In the genomic region with DNA sequence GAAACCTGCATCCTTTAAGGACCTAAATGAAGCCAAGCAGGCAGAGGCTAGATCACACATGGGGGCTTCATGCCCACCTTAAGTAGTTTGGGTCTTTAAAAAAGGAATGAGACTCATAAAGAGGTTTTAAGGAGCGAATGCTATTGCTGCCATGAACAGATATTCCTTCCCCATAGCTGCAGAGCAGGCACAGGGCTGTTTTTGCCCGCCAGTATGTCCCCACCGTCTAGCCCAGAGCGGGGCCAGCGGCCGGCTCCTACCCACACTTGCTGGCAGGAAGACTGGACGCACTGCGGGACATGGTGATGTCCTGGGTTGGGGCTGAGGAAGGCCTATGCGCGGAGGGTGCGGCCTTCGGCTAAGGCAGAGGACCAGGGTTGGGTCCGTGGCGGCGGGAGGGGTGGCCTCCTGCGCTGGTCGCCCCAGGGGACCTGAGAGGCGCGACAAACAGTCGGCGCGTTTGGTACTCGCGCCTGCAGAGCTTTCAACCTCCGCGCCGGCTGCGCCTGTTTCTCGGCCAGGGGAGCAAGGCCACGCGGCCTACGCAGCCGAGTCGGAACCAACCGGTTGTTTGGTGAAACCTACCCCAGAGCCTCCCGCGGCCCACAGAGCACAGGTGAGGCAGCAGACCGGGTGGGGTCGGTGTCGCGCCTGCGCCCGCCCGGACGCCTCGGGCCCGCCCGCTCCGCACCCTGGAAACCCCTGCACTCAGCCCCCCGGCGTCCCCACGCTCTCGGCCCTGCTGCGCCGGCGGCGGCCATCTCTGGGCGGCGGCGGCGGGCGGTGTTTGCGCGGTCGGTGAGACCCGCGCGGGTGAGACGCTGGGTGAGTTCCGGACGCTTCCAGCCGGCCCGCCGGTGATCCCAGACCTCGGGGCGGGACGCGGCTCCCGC, we compare ENCODE assay signal across 8 cellular contexts. TPM values are rescaled to one million over a fixed set of nuclear protein-coding genes. Genes with fewer than 3 reads are reported as not detected.
DNase-seq lines count a peak whose midpoint lies in the region; ATAC-seq, FAIRE-seq and TF ChIP-seq lines count a peak whose summit lies in the region.

TSS of gene FAIM (plus strand) at position 450 of the 893 bp plus-strand sequence. CDS start 10,956 bp downstream, outside the sequence.

- H2AFZ ChIP-seq in Loucy (ENCODE audit: low read length) (peak within 1 kb of the TSS; percentile 95), astrocyte (ENCODE audit: low read depth, low read length) (peak within 1 kb of the TSS; percentile 91), hepatocyte (peak within 1 kb of the TSS; percentile 99)

- H3F3A ChIP-seq in Loucy (ENCODE audit: low read depth), result no peaks in the 10 kb centered on the region

- H3K27me3 ChIP-seq in Loucy (ENCODE audit: insufficient read depth, low read length, poor library complexity, severe bottlenecking) (no peaks in the 10 kb centered on the region), astrocyte (ENCODE audit: insufficient read depth, low read length) (no peaks in the 10 kb centered on the region), hepatocyte (no peaks in the 10 kb centered on the region), aorta (ENCODE audit: control insufficient read depth in 1 of 2, insufficient read depth in 2 of 2, low read length in 1 of 2) (no peaks in the 10 kb centered on the region)

- peaks cover 5% of the 10 kb centered on the region for H3K9me3 Mint-ChIP-seq in astrocyte (ENCODE audit: unreplicated experiment)

- H3K36me3 Mint-ChIP-seq in T-helper 17 cell (ENCODE audit: low read depth) (peaks cover 2% of the 10 kb centered on the region), astrocyte (ENCODE audit: low read depth, unreplicated experiment) (no peaks in the 10 kb centered on the region)

- H3K4me1 Mint-ChIP-seq in T-helper 17 cell (peaks cover 11% of the 10 kb centered on the region), astrocyte (ENCODE audit: low read depth, unreplicated experiment) (peaks cover 5% of the 10 kb centered on the region)

- H3K4me2 ChIP-seq in Loucy (ENCODE audit: low read depth, low read length, poor library complexity, severe bottlenecking) (peak within 1 kb of the TSS; percentile 92), astrocyte (ENCODE audit: low read length) (peak within 1 kb of the TSS; percentile 99), hepatocyte (peak within 1 kb of the TSS; percentile 92)

- peaks cover 45% of the 10 kb centered on the region for H3K79me2 ChIP-seq in Loucy (ENCODE audit: insufficient read depth, low read length)
- peaks cover 7% of the 10 kb centered on the region for H3K79me2 ChIP-seq in astrocyte (ENCODE audit: insufficient read depth, low read length)
- peaks cover 14% of the 10 kb centered on the region for H3K79me2 ChIP-seq in hepatocyte

- H3K27me3 Mint-ChIP-seq in T-helper 17 cell (no peaks in the 10 kb centered on the region), astrocyte (ENCODE audit: low read depth, unreplicated experiment) (no peaks in the 10 kb centered on the region)

- H3K9me2 ChIP-seq in Loucy (replicated peaks; ENCODE audit: low read depth, low read length), result no peaks in the 10 kb centered on the region
- H3K9me2 ChIP-seq in hepatocyte (replicated peaks; ENCODE audit: insufficient read depth), result no peaks in the 10 kb centered on the region

- H3K27ac Mint-ChIP-seq in T-helper 17 cell, result peak within 1 kb of the TSS; percentile 93
- H3K27ac Mint-ChIP-seq in astrocyte (ENCODE audit: unreplicated experiment), result peak within 1 kb of the TSS; percentile 47

- H3K27ac ChIP-seq in astrocyte (ENCODE audit: low read depth, low read length), result peak within 1 kb of the TSS; percentile 77
- H3K27ac ChIP-seq in hepatocyte, result peak within 1 kb of the TSS; percentile 98
- peak within 1 kb of the TSS; percentile 78 to 97 for H3K27ac ChIP-seq in aorta (ENCODE audit: low read depth in 1 of 2, low read length in 2 of 2)

- DNase-seq in GM10266 (ENCODE audit: extremely low spot score), result peak; percentile 70
- peak; percentile 23 for DNase-seq in H4 (ENCODE audit: low spot score)
- peak; percentile 40 to 56 (median 48) for DNase-seq in T-helper 17 cell
- DNase-seq in astrocyte (ENCODE audit: low read depth), result peak; percentile 67
- DNase-seq in hepatocyte (ENCODE audit: low spot score), result peak; percentile 81
- no peak for DNase-seq in retinal pigment epithelial cell (ENCODE audit: low read depth)
- peak; percentile 81 to 90 for DNase-seq in aorta

- intact Hi-C loops in aorta (cut with DNase I), result loop anchor here in 1 of 2 donors (5.0 kb wide), 1 partner anchor 309 kb away; no protein-coding TSS in a partner anchor

- no peaks in the 10 kb centered on the region for H3K9me3 ChIP-seq in Loucy (ENCODE audit: insufficient read depth, low read depth, low read length)
- H3K9me3 ChIP-seq in T-helper 17 cell (ENCODE audit: control insufficient read depth, low read length, poor library complexity, severe bottlenecking), result no peaks in the 10 kb centered on the region
- no peaks in the 10 kb centered on the region for H3K9me3 ChIP-seq in astrocyte (ENCODE audit: insufficient read depth, low read depth, low read length)
- H3K9me3 ChIP-seq in hepatocyte (ENCODE audit: low read depth), result no peaks in the 10 kb centered on the region
- no peaks in the 10 kb centered on the region for H3K9me3 ChIP-seq in aorta (ENCODE audit: control insufficient read depth, low read length)

- peak within 1 kb of the TSS; percentile 86 for H3K4me3 Mint-ChIP-seq in T-helper 17 cell
- H3K4me3 Mint-ChIP-seq in astrocyte (ENCODE audit: unreplicated experiment), result peak within 1 kb of the TSS; percentile 87

- peaks cover 10% of the 10 kb centered on the region for H4K20me1 ChIP-seq in Loucy (ENCODE audit: insufficient read depth, low read length, poor library complexity, severe bottlenecking)
- H4K20me1 ChIP-seq in astrocyte (ENCODE audit: insufficient read depth, low read length), result no peaks in the 10 kb centered on the region
- H4K20me1 ChIP-seq in hepatocyte (ENCODE audit: insufficient read depth, poor library complexity, severe bottlenecking), result no peaks in the 10 kb centered on the region

- H3K4me1 ChIP-seq in Loucy (ENCODE audit: insufficient read depth, low read length, poor library complexity, severe bottlenecking) (peaks cover 39% of the 10 kb centered on the region), astrocyte (ENCODE audit: insufficient read depth, low read length) (peaks cover 6% of the 10 kb centered on the region), hepatocyte (ENCODE audit: insufficient read depth) (no peaks in the 10 kb centered on the region), aorta (ENCODE audit: control insufficient read depth in 1 of 2, insufficient read depth in 2 of 2, low read length in 2 of 2) (no peaks in the 10 kb centered on the region)

- peak; percentile 82 for ATAC-seq in T-helper 17 cell
- ATAC-seq in aorta (ENCODE audit: low FRiP score), result peak; percentile 85

- FAIRE-seq in astrocyte (lab: Jason Lieb, UNC), result no peak

- H3K4me3 ChIP-seq in Loucy (ENCODE audit: low read length, poor library complexity, severe bottlenecking) (peak within 1 kb of the TSS; percentile 87), astrocyte (ENCODE audit: insufficient read depth, low read depth, low read length) (peak within 1 kb of the TSS; percentile 83), hepatocyte (peak within 1 kb of the TSS; percentile 65), retinal pigment epithelial cell (ENCODE audit: low read length) (peak within 1 kb of the TSS; percentile 71), aorta (ENCODE audit: low read length in 2 of 2) (peak within 1 kb of the TSS; percentile 59 to 76)

- WGBS in hepatocyte (ENCODE audit: low lambda C conversion rate, missing lambda C conversion rate), result 4% methylated on average over 59 of the region's 79 CpGs
- 1% methylated on average over 64 to 79 of the region's 79 CpGs for WGBS in aorta, 2 donors

- H3K9ac ChIP-seq in Loucy (ENCODE audit: low read depth, low read length, poor library complexity, severe bottlenecking), result peak within 1 kb of the TSS; percentile 90
- H3K9ac ChIP-seq in astrocyte (ENCODE audit: low read length), result peak within 1 kb of the TSS; percentile 92

- TF ChIP-seq CTCF in GM10266 (IDR thresholded peaks at IDR 0.05; ENCODE audit: control insufficient read depth, insufficient read depth, low read depth, missing control alignments), result no peak
- no peak for TF ChIP-seq CTCF in Loucy (conservative IDR thresholded peaks at IDR 0.05; ENCODE audit: low read length)
- TF ChIP-seq CTCF in astrocyte (IDR thresholded peaks at IDR 0.05; ENCODE audit: insufficient read depth, low read depth, low read length), result no peak
- TF ChIP-seq CTCF in hepatocyte (IDR thresholded peaks at IDR 0.05; ENCODE audit: poor library complexity), result no peak
- TF ChIP-seq CTCF in retinal pigment epithelial cell (conservative IDR thresholded peaks at IDR 0.05; ENCODE audit: low read depth, low read length), result no peak

- no peaks in the 10 kb centered on the region for H3K36me3 ChIP-seq in Loucy (ENCODE audit: insufficient read depth, low read length)
- no peaks in the 10 kb centered on the region for H3K36me3 ChIP-seq in astrocyte (ENCODE audit: insufficient read depth, low read length)
- H3K36me3 ChIP-seq in hepatocyte (replicated peaks; ENCODE audit: insufficient read depth, low read depth), result no peaks in the 10 kb centered on the region
- H3K36me3 ChIP-seq in aorta (ENCODE audit: control insufficient read depth in 1 of 2, insufficient read depth in 2 of 2, low read length in 1 of 2), result no peaks in the 10 kb centered on the region

RNA-seq across cellular contexts. Expression of gene FAIM, which starts in this region (rescaled TPM):
- total RNA-seq in H4 (2014; rRNA removed; shearing (Covaris generic)), result 14.1 and 19.7 TPM in 2 replicates
- total RNA-seq in T-helper 17 cell (1 to 10 TPM; 2.1 to 2.2 TPM), astrocyte (6.6 and 8.3 TPM in 2 replicates), hepatocyte (19.6 and 25.4 TPM in 2 replicates), aorta (10 to 100 TPM in 1 of 2 donors, 1 to 10 TPM in 1; 7.0 to 12.6 TPM)
- polyA plus RNA-seq in hepatocyte (17.4 and 17.7 TPM in 2 replicates), aorta (10 to 100 TPM; 22.2 to 32.2 TPM)
